ENCODE assay signal across 18 cellular contexts in genomic region chr3:101081990-101082389, GRCh38.
A peak's percentile ranks its signal among the peaks of the same experiment; 100 is the strongest.
DNase-seq lines count a peak whose midpoint lies in the region; ATAC-seq, FAIRE-seq and TF ChIP-seq lines count a peak whose summit lies in the region.
"Had no signal": no experiment of that assay in that cellular context is flagged by ENCODE, and none has a peak within 500 bp of the region (broad histone marks: within the 10 kb centered on the region; RNA-seq: fewer than 3 reads in every experiment).

No MANE protein-coding gene starts in this region.

- H3K36me3 ChIP-seq in SK-N-SH (replicated peaks in 1 of 2; ENCODE audit: control insufficient read depth in 1 of 2, insufficient read depth in 2 of 2, low read length in 1 of 2) (no peaks in the 10 kb centered on the region), PC-9 (ENCODE audit: low read depth) (no peaks in the 10 kb centered on the region)

- no peak for ATAC-seq in SK-N-SH treated with all-trans-retinoic acid at 6 μM for 48 hours

- intact Hi-C loops in PC-9 (cut with micrococcal nuclease; ENCODE audit: unreplicated experiment) = no loop called here
- intact Hi-C loops in activated T-helper 1 cell treated with anti-CD3 and anti-CD28 coated beads, Interleukin-12 subunit alpha, Interleukin-12 subunit beta, Interleukin-2, Interleukin-4 antibody, amounts not matched to agents 30 ng/mL and 10 ng/mL and 1 ng/mL, durations not matched to agents 14 hours and 24 hours and 36 hours (cut with micrococcal nuclease) = no loop called here

- TF ChIP-seq CTCF in SK-N-SH (IDR thresholded peaks at IDR 0.05) = no peak
- TF ChIP-seq CTCF in astrocyte of the spinal cord (IDR thresholded peaks at IDR 0.05; ENCODE audit: low read depth, low read length) = no peak
- no peak for TF ChIP-seq CTCF in fibroblast of villous mesenchyme (IDR thresholded peaks at IDR 0.05; ENCODE audit: insufficient read depth, low read depth, low read length)
- TF ChIP-seq CTCF in PC-9 (conservative IDR thresholded peaks at IDR 0.05) = no peak

- H3K4me1 Mint-ChIP-seq in activated T-helper 1 cell treated with anti-CD3 and anti-CD28 coated beads, Interleukin-12 subunit alpha, Interleukin-12 subunit beta, Interleukin-2, Interleukin-4 antibody, amounts not matched to agents 30 ng/mL and 10 ng/mL and 1 ng/mL, durations not matched to agents 14 hours and 24 hours and 36 hours (ENCODE audit: low read depth) = no peaks in the 10 kb centered on the region
- H3K4me1 Mint-ChIP-seq: CD14-positive monocyte had no signal

- H3K4me1 ChIP-seq in SK-N-SH (ENCODE audit: control insufficient read depth in 1 of 2, insufficient read depth in 2 of 2, low read depth in 1 of 2, low read length in 1 of 2) = peaks cover 0 to 5% of the 10 kb centered on the region in 2 experiments; a peak in 1 of 4 replicates
- no peaks in the 10 kb centered on the region for H3K4me1 ChIP-seq in PC-9 (replicated peaks; ENCODE audit: insufficient read depth)
- H3K4me1 ChIP-seq: Caco-2 had no signal

- no peak overlapping the region for H3K27ac Mint-ChIP-seq in activated T-helper 1 cell treated with anti-CD3 and anti-CD28 coated beads, Interleukin-12 subunit alpha, Interleukin-12 subunit beta, Interleukin-2, Interleukin-4 antibody, amounts not matched to agents 30 ng/mL and 10 ng/mL and 1 ng/mL, durations not matched to agents 14 hours and 24 hours and 36 hours
- H3K27ac Mint-ChIP-seq: CD14-positive monocyte had no signal

- no peak overlapping the region for H3K4me3 ChIP-seq in SK-N-SH (ENCODE audit: low read depth in 2 of 2, low read length in 1 of 2)
- H3K4me3 ChIP-seq in astrocyte of the spinal cord (ENCODE audit: low read depth, low read length) = no peak overlapping the region
- H3K4me3 ChIP-seq in fibroblast of villous mesenchyme (ENCODE audit: low read depth, low read length) = no peak overlapping the region
- no peak overlapping the region for H3K4me3 ChIP-seq in PC-9

- POLR2A ChIA-PET in SK-N-SH (lab: Yijun Ruan, JAX) = no interaction called here
- POLR2A ChIA-PET in PC-9 (lab: Charles Lee; ENCODE audit: unreplicated experiment) = interaction anchor here (0.5 to 0.6 kb wide), 2 partner anchors 12 to 383 kb away, joined by 5 to 9 read pairs; no protein-coding TSS in a partner anchor

- BruUV-seq in PC-9 (replicated peaks; lab: Mats Ljungman, UMichigan) = no TSS peak

- H3K9ac ChIP-seq in SK-N-SH = no peak overlapping the region

- no peak overlapping the region for H3K4me3 Mint-ChIP-seq in activated T-helper 1 cell treated with anti-CD3 and anti-CD28 coated beads, Interleukin-12 subunit alpha, Interleukin-12 subunit beta, Interleukin-2, Interleukin-4 antibody, amounts not matched to agents 30 ng/mL and 10 ng/mL and 1 ng/mL, durations not matched to agents 14 hours and 24 hours and 36 hours
- H3K4me3 Mint-ChIP-seq: CD14-positive monocyte had no signal

- H3K36me3 Mint-ChIP-seq in activated T-helper 1 cell treated with anti-CD3 and anti-CD28 coated beads, Interleukin-12 subunit alpha, Interleukin-12 subunit beta, Interleukin-2, Interleukin-4 antibody, amounts not matched to agents 30 ng/mL and 10 ng/mL and 1 ng/mL, durations not matched to agents 14 hours and 24 hours and 36 hours (ENCODE audit: low read depth) = no peaks in the 10 kb centered on the region
- H3K36me3 Mint-ChIP-seq: CD14-positive monocyte had no signal

- DNase-seq in SK-N-SH (no peak), astrocyte of the spinal cord (ENCODE audit: low read depth, low spot score) (peak; percentile 13), fibroblast of villous mesenchyme (ENCODE audit: low read depth) (peak; percentile 92), GM19239 (ENCODE audit: insufficient read length, low spot score) (no peak), H4 (ENCODE audit: low spot score) (no peak), PC-9 (no peak)
- no peak for DNase-seq in activated T-helper 1 cell treated with anti-CD3 and anti-CD28 coated beads, Interleukin-12 subunit alpha, Interleukin-12 subunit beta, Interleukin-2, Interleukin-4 antibody, amounts not matched to agents 30 ng/mL and 10 ng/mL and 1 ng/mL, durations not matched to agents 14 hours and 24 hours and 36 hours (ENCODE audit: low spot score)
- DNase-seq: 8988T, Caco-2, HCEC 1CT, Karpas-422, MV-4-11, NCI-H1417 treated with DMSO at 0.1 percent for 48 hours, NCI-H2081, NCI-H524, Right ventricle myocardium superior had no signal

- no peak for FAIRE-seq in GM19239 (lab: Jason Lieb, UNC)

- H4K20me1 ChIP-seq in SK-N-SH (ENCODE audit: insufficient read depth) = no peaks in the 10 kb centered on the region
- no peaks in the 10 kb centered on the region for H4K20me1 ChIP-seq in PC-9 (ENCODE audit: insufficient read depth)

- H3K27me3 Mint-ChIP-seq in activated T-helper 1 cell treated with anti-CD3 and anti-CD28 coated beads, Interleukin-12 subunit alpha, Interleukin-12 subunit beta, Interleukin-2, Interleukin-4 antibody, amounts not matched to agents 30 ng/mL and 10 ng/mL and 1 ng/mL, durations not matched to agents 14 hours and 24 hours and 36 hours (ENCODE audit: insufficient read depth) = peaks cover 7% of the 10 kb centered on the region

- H3K4me2 ChIP-seq in SK-N-SH = no peak overlapping the region
- no peak overlapping the region for H3K4me2 ChIP-seq in PC-9

- no peaks in the 10 kb centered on the region for H3K9me3 ChIP-seq in SK-N-SH
- no peaks in the 10 kb centered on the region for H3K9me3 ChIP-seq in PC-9 (ENCODE audit: insufficient read depth, low read depth)
- H3K9me3 ChIP-seq: Caco-2 had no signal

- H2AFZ ChIP-seq in SK-N-SH (ENCODE audit: low read depth) = no peak overlapping the region
- no peak overlapping the region for H2AFZ ChIP-seq in PC-9

- H3K27ac ChIP-seq in SK-N-SH (ENCODE audit: low read depth in 2 of 2, low read length in 1 of 2) = no peak overlapping the region
- H3K27ac ChIP-seq in PC-9 = no peak overlapping the region

- in situ Hi-C loops in astrocyte of the spinal cord (cut with HindIII; ENCODE audit: low sequenced_read_pairs) = no loop called here

- no peaks in the 10 kb centered on the region for H3K9me2 ChIP-seq in SK-N-SH
- H3K9me2 ChIP-seq in PC-9 (ENCODE audit: insufficient read depth) = no peaks in the 10 kb centered on the region

- TF ChIP-seq RAD21 in SK-N-SH (IDR thresholded peaks at IDR 0.05; ENCODE audit: low read length) = no peak

- TF ChIP-seq EP300 in SK-N-SH (IDR thresholded peaks at IDR 0.05; ENCODE audit: borderline replicate concordance in 1 of 2, low read depth in 1 of 2, low read length in 1 of 2) = no peak

- H3K79me2 ChIP-seq in SK-N-SH (ENCODE audit: insufficient read depth) (no peaks in the 10 kb centered on the region), PC-9 (ENCODE audit: low read depth) (no peaks in the 10 kb centered on the region)

- H3K9me3 Mint-ChIP-seq in activated T-helper 1 cell treated with anti-CD3 and anti-CD28 coated beads, Interleukin-12 subunit alpha, Interleukin-12 subunit beta, Interleukin-2, Interleukin-4 antibody, amounts not matched to agents 30 ng/mL and 10 ng/mL and 1 ng/mL, durations not matched to agents 14 hours and 24 hours and 36 hours = no peaks in the 10 kb centered on the region

- H3K27me3 ChIP-seq in SK-N-SH (ENCODE audit: insufficient read depth) (no peaks in the 10 kb centered on the region), PC-9 (ENCODE audit: insufficient read depth, low read depth) (no peaks in the 10 kb centered on the region)

- H3F3A ChIP-seq in SK-N-SH (replicated peaks; ENCODE audit: insufficient read depth) (no peaks in the 10 kb centered on the region), PC-9 (ENCODE audit: insufficient read depth, low read depth) (no peaks in the 10 kb centered on the region)

- CTCF ChIA-PET in SK-N-SH (lab: Yijun Ruan, JAX) = no interaction called here
- CTCF ChIA-PET in PC-9 (lab: Charles Lee) = no interaction called here

TF ChIP-seq in SK-N-SH, 30 proteins besides CTCF, POLR2A, EP300 and RAD21 (continues in another document):
- TF ChIP-seq PBX3 (IDR thresholded peaks at IDR 0.05) (peak; percentile 28; the same call in 1 of the 2 replicates), IRF3 (IDR thresholded peaks at IDR 0.05; ENCODE audit: low read depth, low read length) (no peak)

TF ChIP-seq in SK-N-SH treated with all-trans-retinoic acid at 6 μM for 48 hours, 23 proteins besides CTCF, POLR2A, EP300 and RAD21 (continues in another document):
- TF ChIP-seq SNAI2 (CRISPR knock-in tag; IDR thresholded peaks at IDR 0.05) (no peak), ZNF70 (CRISPR knock-in tag; IDR thresholded peaks at IDR 0.05) (no peak), BACH2 (CRISPR knock-in tag; IDR thresholded peaks at IDR 0.05; ENCODE audit: borderline replicate concordance) (no peak), ZC3H10 (CRISPR knock-in tag; IDR thresholded peaks at IDR 0.05) (no peak), POU6F1 (CRISPR knock-in tag; IDR thresholded peaks at IDR 0.05; ENCODE audit: borderline replicate concordance, low read depth) (no peak)

Comparison
In these comparisons a context has a peak if more than half of its experiments do, and no peak if none do; other contexts are left out.
1. DNase-seq: peak in astrocyte of the spinal cord (single experiment) and fibroblast of villous mesenchyme (single experiment); none in SK-N-SH (single experiment), GM19239 (single experiment), H4 (single experiment), PC-9 (0 of 2) and activated T-helper 1 cell treated with anti-CD3 and anti-CD28 coated beads, Interleukin-12 subunit alpha, Interleukin-12 subunit beta, Interleukin-2, Interleukin-4 antibody, amounts not matched to agents 30 ng/mL and 10 ng/mL and 1 ng/mL, durations not matched to agents 14 hours and 24 hours and 36 hours (single experiment).